6 cellular contexts compared by ENCODE assay signal in genomic region chr19:872266-872951, GRCh38. TPM values are rescaled to one million over a fixed set of nuclear protein-coding genes. Genes with fewer than 3 reads are reported as not detected.
DNase-seq lines count a peak whose midpoint lies in the region; ATAC-seq and TF ChIP-seq lines count a peak whose summit lies in the region.

No MANE protein-coding gene starts in this region.

- 69 to 73% methylated on average over 26 of the region's 27 CpGs for whole genome bisulfite sequencing in tibial nerve, 2 donors

- no peaks in the 10 kb centered on the region for H3K27me3 ChIP-seq in tibial nerve

- TF ChIP-seq POLR2A in tibial nerve (IDR thresholded peaks at IDR 0.05) = no peak

- no peak for ATAC-seq in HG03135 (IDR thresholded peaks at IDR 0.05; ENCODE audit: unreplicated experiment)

- no peak for TF ChIP-seq CTCF in AG10803 (conservative IDR thresholded peaks at IDR 0.05; ENCODE audit: low read length)
- no peak for TF ChIP-seq CTCF in LNCaP clone FGC (IDR thresholded peaks at IDR 0.05; ENCODE audit: control insufficient read depth, extremely low read depth, insufficient read depth)
- no peak for TF ChIP-seq CTCF in tibial nerve (IDR thresholded peaks at IDR 0.05)

- H3K36me3 ChIP-seq in tibial nerve = peaks cover 0 to 93% (median 0%) of the 10 kb centered on the region in 3 donors

- no peak for TF ChIP-seq EP300 in tibial nerve (IDR thresholded peaks at IDR 0.05)

- DNase-seq in AG10803 (ENCODE audit: low read depth) (peak; percentile 69), LNCaP clone FGC (ENCODE audit: low read depth) (peak; percentile 68), activated T-cell treated with anti-CD3 and anti-CD28 coated beads for 1 hour (ENCODE audit: low read depth) (peak; percentile 78), iPS-NIHi11 (ENCODE audit: low spot score) (peak; percentile 79), tibial nerve (ENCODE audit: low spot score in 2 of 2) (peak in 1 of 2 donors; percentile 47)

- no peaks in the 10 kb centered on the region for H3K9me3 ChIP-seq in tibial nerve

- no peak overlapping the region for H3K4me3 ChIP-seq in AG10803 (ENCODE audit: low read length)
- H3K4me3 ChIP-seq in LNCaP clone FGC (ENCODE audit: low read depth, low read length) = no peak overlapping the region
- peak overlapping the region in 1 of 4 donors; percentile 27 for H3K4me3 ChIP-seq in tibial nerve

- H3K27ac ChIP-seq in tibial nerve = peak overlapping the region; percentile 69 to 83 (median 76)

- H3K4me1 ChIP-seq in tibial nerve = peaks cover 0 to 43% (median 13%) of the 10 kb centered on the region in 4 donors

RNA-seq across cellular contexts. Expression of gene CFD, which starts 12.9 kb away (rescaled TPM):
- total RNA-seq in tibial nerve = 1,000 to 10,000 TPM; 1,040 to 7,538 (median 2,843) TPM

RNA-seq across cellular contexts. Expression of gene ELANE, which starts 20.3 kb away (rescaled TPM):
- total RNA-seq in tibial nerve = 10 to 100 TPM in 1 of 4 donors, 1 to 10 TPM in 2, under 1 TPM in 1; 0.66 to 12.6 (median 4.2) TPM

RNA-seq across cellular contexts. Expression of gene MED16, which starts 20.6 kb away (rescaled TPM):
- 10 to 100 TPM; 49.6 to 67.5 (median 53.9) TPM for total RNA-seq in tibial nerve

RNA-seq across cellular contexts. Expression of gene RNU6-9, which starts 20.9 kb away (rescaled TPM):
- total RNA-seq in tibial nerve = not detected

RNA-seq across cellular contexts. Expression of gene PRTN3, which starts 31.6 kb away (rescaled TPM):
- total RNA-seq in tibial nerve = not detected
